Comparison of ENCODE assay signal across 9 cellular contexts in genomic region chr10:95601116-95601719, GRCh38. TPM values are rescaled to one million over a fixed set of nuclear protein-coding genes. Genes with fewer than 3 reads are reported as not detected.
DNase-seq lines count a peak whose midpoint lies in the region; ATAC-seq and TF ChIP-seq lines count a peak whose summit lies in the region.
"Had no signal": no experiment of that assay in that cellular context is flagged by ENCODE, and none has a peak within 500 bp of the region (broad histone marks: within the 10 kb centered on the region; RNA-seq: fewer than 3 reads in every experiment).

No MANE protein-coding gene starts in this region.

- peak; percentile 87 to 99 (median 95) for TF ChIP-seq CTCF in heart right ventricle (IDR thresholded peaks at IDR 0.05)

- ATAC-seq in GM18868 (IDR thresholded peaks at IDR 0.05; ENCODE audit: unreplicated experiment) (peak; percentile 66), heart right ventricle (peak; percentile 80 to 93 (median 88)), GM18505 (IDR thresholded peaks at IDR 0.05; ENCODE audit: unreplicated experiment) (no peak)

- in situ Hi-C loops in SK-MEL-5 (cut with HindIII; ENCODE audit: low pct_unique_long_range_greater_than_20kb, low sequenced_read_pairs): no loop called here

- no peak for TF ChIP-seq POLR2A in GM18505 (IDR thresholded peaks at IDR 0.05; ENCODE audit: borderline replicate concordance, extremely low read depth, insufficient read depth, insufficient read length)

- intact Hi-C loops in heart right ventricle (cut with DNase I): loop anchor here (1.0 to 10.0 kb wide), 9 partner anchors 169 to 356 kb away; no protein-coding TSS in a partner anchor
- intact Hi-C loops in posterior cingulate gyrus (cut with DNase I): loop anchor here (1.0 kb wide), 2 partner anchors 171 to 227 kb away; no protein-coding TSS in a partner anchor

- peaks cover 0 to 7% (median 0%) of the 10 kb centered on the region in 11 donors for H3K9me3 ChIP-seq in heart right ventricle

- 23% methylated on average over 6 of the region's 6 CpGs for WGBS in heart right ventricle, 2 donors

- no peaks in the 10 kb centered on the region for H3K27me3 ChIP-seq in heart right ventricle

- H3K4me1 ChIP-seq in heart right ventricle: peaks cover 0 to 27% (median 18%) of the 10 kb centered on the region in 9 donors

- H3K27ac ChIP-seq in heart right ventricle: peak overlapping the region in 2 of 10 donors; percentile 15 to 22
- H3K27ac ChIP-seq: skin epidermis had no signal

- DNase-seq in AG08395 (ENCODE audit: low spot score) (peak; percentile 90), NCI-H1048 (lab: John Stamatoyannopoulos, UW) (peak; percentile 27), SK-MEL-5 (ENCODE audit: low read depth, low spot score) (peak; percentile 92), amniotic epithelial cell (ENCODE audit: low read depth) (peak; percentile 78), heart right ventricle (peak; percentile 66 to 85), posterior cingulate gyrus (peak; percentile 45 to 95 (median 76))

- no peak overlapping the region for H3K4me3 ChIP-seq in heart right ventricle
- H3K4me3 ChIP-seq: skin epidermis had no signal

- peaks cover 0 to 17% (median 0%) of the 10 kb centered on the region in 9 donors for H3K36me3 ChIP-seq in heart right ventricle

RNA-seq across cellular contexts. Expression of gene SORBS1, which starts 40.0 kb away (rescaled TPM):
- 36.6 and 37.0 TPM in 2 replicates for total RNA-seq in SK-MEL-5 (2014; rRNA removed; shearing (Covaris generic))
- 34.6 and 39.9 TPM in 2 replicates for polyA plus RNA-seq in SK-MEL-5 (2015; cell fraction: cytosol; rRNA removed)
- polyA plus RNA-seq in SK-MEL-5 (2015; cell fraction: nucleus; rRNA removed): 25.0 and 27.1 TPM in 2 replicates
- total RNA-seq in heart right ventricle: 1,000 to 10,000 TPM in 6 of 10 donors, 100 to 1,000 TPM in 4; 528 to 1,253 (median 1,130) TPM
- 100 to 1,000 TPM; 140 to 350 TPM for polyA plus RNA-seq in heart right ventricle

RNA-seq across cellular contexts. Expression of gene ALDH18A1, which starts 55.3 kb away (rescaled TPM):
- total RNA-seq in SK-MEL-5 (2014; rRNA removed; shearing (Covaris generic)): 53.4 and 53.6 TPM in 2 replicates
- polyA plus RNA-seq in SK-MEL-5 (2015; cell fraction: cytosol; rRNA removed): 38.5 and 38.6 TPM in 2 replicates
- 28.8 and 29.1 TPM in 2 replicates for polyA plus RNA-seq in SK-MEL-5 (2015; cell fraction: nucleus; rRNA removed)
- 10 to 100 TPM in 9 of 10 donors, 1 to 10 TPM in 1; 7.6 to 19.5 (median 13.9) TPM for total RNA-seq in heart right ventricle
- polyA plus RNA-seq in heart right ventricle: 1 to 10 TPM; 5.9 to 8.8 TPM

Comparison
In these comparisons a context has a peak if more than half of its experiments do, and no peak if none do; other contexts are left out.
1. DNase-seq: peak in every context shown above with its lines; median percentile 92 in SK-MEL-5; 90 in AG08395; 78 in amniotic epithelial cell; 76 in posterior cingulate gyrus; 76 in heart right ventricle; 27 in NCI-H1048.
2. RNA of gene SORBS1, which starts 40.0 kb away (total RNA-seq): 528 to 1,253 TPM in heart right ventricle; 36.6 to 37.0 TPM in SK-MEL-5; every median in the first group is over 10 times any median in the second.